In genomic region chr2:81937944-81938343, GRCh38 we compare ENCODE assay signal across 6 cellular contexts.
"Had no signal": no experiment of that assay in that cellular context is flagged by ENCODE, and none has a peak within 500 bp of the region (broad histone marks: within the 10 kb centered on the region; RNA-seq: fewer than 3 reads in every experiment).

No MANE protein-coding gene starts in this region.

- H3K4me2 ChIP-seq: GM23338 had no signal

- ATAC-seq: GM23338, K562 had no signal

- H2AFZ ChIP-seq: GM23338 had no signal

- DNase-seq: H9, HCEC 1CT, IMR-90, KG1 had no signal

- H3K4me3 ChIP-seq: GM23338, K562 had no signal
